In the genomic region with DNA sequence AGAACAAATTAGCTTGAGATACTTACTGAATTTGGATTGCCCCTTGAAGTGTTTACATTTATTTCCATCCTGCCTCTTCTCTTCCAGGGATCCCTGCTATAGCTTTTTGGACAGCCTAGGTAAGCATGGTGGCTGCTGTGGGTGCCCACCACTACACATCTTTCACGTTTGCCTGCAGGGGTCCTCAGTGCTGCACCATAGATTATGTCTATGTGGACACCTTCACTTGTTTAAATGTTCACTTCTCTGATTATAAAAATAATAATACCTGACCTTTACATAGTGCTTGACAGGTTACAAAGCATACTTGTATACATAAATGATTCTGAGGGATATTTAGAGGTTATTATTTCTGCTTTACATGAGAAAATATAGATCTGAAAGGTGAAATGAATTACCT, we compare ENCODE assay signal across 8 cellular contexts.
DNase-seq lines count a peak whose midpoint lies in the region; ATAC-seq and TF ChIP-seq lines count a peak whose summit lies in the region.

No MANE protein-coding gene starts in this region.

- no peaks in the 10 kb centered on the region for H3K27me3 ChIP-seq in effector memory CD4-positive, alpha-beta T cell (replicated peaks; ENCODE audit: control insufficient read depth, insufficient read depth, low read length, poor library complexity, severe bottlenecking)

- ATAC-seq in GM21367 (IDR thresholded peaks at IDR 0.05; ENCODE audit: unreplicated experiment) (peak; percentile 43), HG03175 (IDR thresholded peaks at IDR 0.05; ENCODE audit: unreplicated experiment) (no peak)

- no peaks in the 10 kb centered on the region for H3K36me3 ChIP-seq in effector memory CD4-positive, alpha-beta T cell (ENCODE audit: control insufficient read depth, insufficient read depth, low read length)

- no peaks in the 10 kb centered on the region for H3K4me1 ChIP-seq in effector memory CD4-positive, alpha-beta T cell (ENCODE audit: control insufficient read depth, insufficient read depth, low read length, poor library complexity, severe bottlenecking)

- no peaks in the 10 kb centered on the region for H3K9me3 ChIP-seq in effector memory CD4-positive, alpha-beta T cell (ENCODE audit: control insufficient read depth, low read length)

- no peak overlapping the region for H3K27ac ChIP-seq in effector memory CD4-positive, alpha-beta T cell (ENCODE audit: insufficient read depth, low read length, poor library complexity, severe bottlenecking)

- H3K4me3 ChIP-seq in epithelial cell of esophagus (ENCODE audit: low read length): no peak overlapping the region
- H3K4me3 ChIP-seq in effector memory CD4-positive, alpha-beta T cell (ENCODE audit: insufficient read depth, low read depth, low read length, poor library complexity, severe bottlenecking): no peak overlapping the region

- DNase-seq in NCI-H524 (lab: John Stamatoyannopoulos, UW): peak; percentile 21 to 64
- DNase-seq in NCI-H524 treated with DMSO at 0.1 percent for 48 hours (lab: John Stamatoyannopoulos, UW): no peak
- DNase-seq in NCI-H1105 treated with DMSO at 0.1 percent for 48 hours (lab: John Stamatoyannopoulos, UW): peak; percentile 26
- peak; percentile 40 for DNase-seq in epithelial cell of esophagus (ENCODE audit: low read depth)
- DNase-seq in stimulated activated CD8-positive, alpha-beta memory T cell treated with anti-CD3 and anti-CD28 coated beads, Interleukin-2, amount 100 ng/mL, for 48 hours (ENCODE audit: low read depth in 2 of 2): peak; percentile 1 to 5
- no peak for DNase-seq in effector memory CD4-positive, alpha-beta T cell

- TF ChIP-seq CTCF in epithelial cell of esophagus (IDR thresholded peaks at IDR 0.05; ENCODE audit: insufficient read depth, low read depth, low read length, missing control alignments): no peak

Comparison
In these comparisons a context has a peak if more than half of its experiments do, and no peak if none do; other contexts are left out.
1. DNase-seq: peak in NCI-H524 (2 of 2), NCI-H1105 treated with DMSO at 0.1 percent for 48 hours (single experiment), epithelial cell of esophagus (single experiment) and stimulated activated CD8-positive, alpha-beta memory T cell treated with anti-CD3 and anti-CD28 coated beads, Interleukin-2, amount 100 ng/mL, for 48 hours (2 of 2); none in NCI-H524 treated with DMSO at 0.1 percent for 48 hours (single experiment) and effector memory CD4-positive, alpha-beta T cell (0 of 3).